ENCODE assay signal across 1 cellular context in the genomic region with DNA sequence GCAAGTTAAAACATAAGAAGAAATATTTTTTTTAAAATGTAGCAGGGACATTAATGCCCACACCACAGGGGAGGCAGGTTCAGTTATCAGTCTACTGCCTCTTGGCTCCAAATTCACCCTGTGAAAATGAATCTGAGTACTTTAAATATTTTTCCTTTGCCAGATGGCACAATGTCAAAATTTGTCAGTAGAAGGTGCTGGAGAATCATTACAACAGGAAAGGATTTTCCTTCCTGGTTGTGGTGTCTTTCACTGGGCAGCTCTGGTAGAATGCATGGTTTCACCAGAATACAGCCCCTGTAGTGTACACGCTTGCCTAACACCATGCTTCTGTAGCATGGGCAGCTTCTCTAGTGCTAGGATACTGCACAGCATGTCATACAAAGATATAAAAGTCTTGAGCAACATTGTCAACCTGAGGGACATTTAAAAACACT.
TF ChIP-seq lines count a peak whose summit lies in the region.

No MANE protein-coding gene starts in this region.

TF ChIP-seq in HepG2, 621 proteins besides CTCF, POLR2A, EP300 and RAD21 (continued from another document):
- TF ChIP-seq, protein P1, sequence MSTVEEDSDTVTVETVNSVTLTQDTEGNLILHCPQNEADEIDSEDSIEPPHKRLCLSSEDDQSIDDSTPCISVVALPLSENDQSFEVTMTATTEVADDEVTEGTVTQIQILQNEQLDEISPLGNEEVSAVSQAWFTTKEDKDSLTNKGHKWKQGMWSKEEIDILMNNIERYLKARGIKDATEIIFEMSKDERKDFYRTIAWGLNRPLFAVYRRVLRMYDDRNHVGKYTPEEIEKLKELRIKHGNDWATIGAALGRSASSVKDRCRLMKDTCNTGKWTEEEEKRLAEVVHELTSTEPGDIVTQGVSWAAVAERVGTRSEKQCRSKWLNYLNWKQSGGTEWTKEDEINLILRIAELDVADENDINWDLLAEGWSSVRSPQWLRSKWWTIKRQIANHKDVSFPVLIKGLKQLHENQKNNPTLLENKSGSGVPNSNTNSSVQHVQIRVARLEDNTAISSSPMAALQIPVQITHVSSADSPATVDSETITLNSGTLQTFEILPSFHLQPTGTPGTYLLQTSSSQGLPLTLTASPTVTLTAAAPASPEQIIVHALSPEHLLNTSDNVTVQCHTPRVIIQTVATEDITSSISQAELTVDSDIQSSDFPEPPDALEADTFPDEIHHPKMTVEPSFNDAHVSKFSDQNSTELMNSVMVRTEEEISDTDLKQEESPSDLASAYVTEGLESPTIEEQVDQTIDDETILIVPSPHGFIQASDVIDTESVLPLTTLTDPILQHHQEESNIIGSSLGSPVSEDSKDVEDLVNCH (CRISPR knock-in tag; IDR thresholded peaks at IDR 0.05): no peak
- TF ChIP-seq RFX5 (IDR thresholded peaks at IDR 0.05; ENCODE audit: low read depth, low read length): no peak
- TF ChIP-seq KDM3A (CRISPR knock-in tag; IDR thresholded peaks at IDR 0.05; ENCODE audit: low read depth): no peak
- TF ChIP-seq ZNF33A (CRISPR knock-in tag; IDR thresholded peaks at IDR 0.05; ENCODE audit: borderline replicate concordance): no peak
- TF ChIP-seq, protein P2, sequence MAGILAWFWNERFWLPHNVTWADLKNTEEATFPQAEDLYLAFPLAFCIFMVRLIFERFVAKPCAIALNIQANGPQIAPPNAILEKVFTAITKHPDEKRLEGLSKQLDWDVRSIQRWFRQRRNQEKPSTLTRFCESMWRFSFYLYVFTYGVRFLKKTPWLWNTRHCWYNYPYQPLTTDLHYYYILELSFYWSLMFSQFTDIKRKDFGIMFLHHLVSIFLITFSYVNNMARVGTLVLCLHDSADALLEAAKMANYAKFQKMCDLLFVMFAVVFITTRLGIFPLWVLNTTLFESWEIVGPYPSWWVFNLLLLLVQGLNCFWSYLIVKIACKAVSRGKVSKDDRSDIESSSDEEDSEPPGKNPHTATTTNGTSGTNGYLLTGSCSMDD (CRISPR knock-in tag; IDR thresholded peaks at IDR 0.05): no peak
- TF ChIP-seq RFX3 (CRISPR knock-in tag; IDR thresholded peaks at IDR 0.05): no peak
- TF ChIP-seq TBX2 (CRISPR knock-in tag; IDR thresholded peaks at IDR 0.05; ENCODE audit: borderline replicate concordance): no peak
- TF ChIP-seq, protein P3, sequence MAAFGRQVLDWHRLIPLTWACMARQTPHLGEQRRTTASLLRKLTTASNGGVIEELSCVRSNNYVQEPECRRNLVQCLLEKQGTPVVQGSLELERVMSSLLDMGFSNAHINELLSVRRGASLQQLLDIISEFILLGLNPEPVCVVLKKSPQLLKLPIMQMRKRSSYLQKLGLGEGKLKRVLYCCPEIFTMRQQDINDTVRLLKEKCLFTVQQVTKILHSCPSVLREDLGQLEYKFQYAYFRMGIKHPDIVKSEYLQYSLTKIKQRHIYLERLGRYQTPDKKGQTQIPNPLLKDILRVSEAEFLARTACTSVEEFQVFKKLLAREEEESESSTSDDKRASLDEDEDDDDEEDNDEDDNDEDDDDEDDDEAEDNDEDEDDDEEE (CRISPR knock-in tag; IDR thresholded peaks at IDR 0.05): no peak
- TF ChIP-seq MXD4 (CRISPR knock-in tag; IDR thresholded peaks at IDR 0.05): no peak
